4 cellular contexts compared by ENCODE assay signal in genomic region chr9:114791312-114791711, GRCh38. TPM values are rescaled to one million over a fixed set of nuclear protein-coding genes. Genes with fewer than 3 reads are reported as not detected.
"Had no signal": no experiment of that assay in that cellular context is flagged by ENCODE, and none has a peak within 500 bp of the region (broad histone marks: within the 10 kb centered on the region; RNA-seq: fewer than 3 reads in every experiment).

No MANE protein-coding gene starts in this region.

- ATAC-seq: GM23338 had no signal

- H3K9me3 Mint-ChIP-seq: GM23338, H9 had no signal

- H2AFZ ChIP-seq: GM23338 had no signal

- H3K4me2 ChIP-seq: GM23338 had no signal

- H3K4me1 Mint-ChIP-seq: GM23338, H9 had no signal

- DNase-seq: H9, HCEC 1CT, IMR-90 had no signal

- H3K4me3 Mint-ChIP-seq: GM23338, H9 had no signal

- H3K4me3 ChIP-seq: GM23338 had no signal

- H3K27ac Mint-ChIP-seq: GM23338, H9 had no signal

RNA-seq across cellular contexts. Expression of gene TNFSF15, which starts 14.5 kb away (rescaled TPM):
- total RNA-seq: H9 had no signal
